Comparison of ENCODE assay signal across 8 cellular contexts in genomic region chr19:13526552-13526951, GRCh38. TPM values are rescaled to one million over a fixed set of nuclear protein-coding genes. Genes with fewer than 3 reads are reported as not detected.
DNase-seq lines count a peak whose midpoint lies in the region; ATAC-seq and TF ChIP-seq lines count a peak whose summit lies in the region.

No MANE protein-coding gene starts in this region.

- H3K27ac ChIP-seq in 22Rv1 (no peak overlapping the region), mammary epithelial cell (ENCODE audit: insufficient read depth, low read depth, low read length) (no peak overlapping the region)
- no peak overlapping the region for H3K27ac ChIP-seq in CD4-positive, alpha-beta T cell (ENCODE audit: low read depth, low read length)

- no peak overlapping the region for H3K4me3 Mint-ChIP-seq in CD4-positive, alpha-beta T cell

- CTCF ChIA-PET in CD4-positive, alpha-beta T cell (lab: Charles Lee): no interaction called here
- CTCF ChIA-PET in mammary epithelial cell (lab: Charles Lee; ENCODE audit: low non-redundant PET): no interaction called here

- BruUV-seq in mammary epithelial cell (replicated peaks; lab: Mats Ljungman, UMichigan): no TSS peak

- intact Hi-C loops in CD4-positive, alpha-beta T cell (cut with DNase I, micrococcal nuclease): no loop called here
- intact Hi-C loops in mammary epithelial cell (cut with micrococcal nuclease) (no loop called here), left colon (cut with DNase I, micrococcal nuclease) (no loop called here)

- dilution Hi-C loops in mammary epithelial cell (cut with HindIII; ENCODE audit: low sequenced_read_pairs): no loop called here

- H4K20me1 ChIP-seq in mammary epithelial cell (ENCODE audit: insufficient read depth, low read length): no peaks in the 10 kb centered on the region

- no peak overlapping the region for H3K9ac ChIP-seq in mammary epithelial cell (ENCODE audit: insufficient read depth, low read length)

- H3K9me3 Mint-ChIP-seq in CD4-positive, alpha-beta T cell: peaks cover 2% of the 10 kb centered on the region

- H3K4me3 ChIP-seq in mammary epithelial cell (replicated peaks in 1 of 3; ENCODE audit: insufficient read depth in 1 of 3, low read depth in 2 of 3, low read length in 3 of 3): no peak overlapping the region

- no peak overlapping the region for H3K27ac Mint-ChIP-seq in CD4-positive, alpha-beta T cell

- H2AFZ ChIP-seq in mammary epithelial cell (ENCODE audit: low read depth, low read length): no peak overlapping the region

- 0% methylated on average over 2 of the region's 2 CpGs for WGBS in mammary epithelial cell (ENCODE audit: low coverage, missing lambda C conversion rate)

- ATAC-seq in CD4-positive, alpha-beta T cell (ENCODE audit: poor library complexity): no peak
- no peak for ATAC-seq in left colon

- H3K9me3 ChIP-seq in CD4-positive, alpha-beta T cell (ENCODE audit: control insufficient read depth, low read length): peaks cover 5% of the 10 kb centered on the region
- no peaks in the 10 kb centered on the region for H3K9me3 ChIP-seq in mammary epithelial cell (replicated peaks; ENCODE audit: insufficient read depth, low read length)

- in situ Hi-C loops in mammary epithelial cell (cut with MboI; ENCODE audit: low sequenced_read_pairs in 2 of 2): no loop called here

- no peaks in the 10 kb centered on the region for H3K4me1 Mint-ChIP-seq in CD4-positive, alpha-beta T cell (ENCODE audit: low read depth)

- peaks cover 34% of the 10 kb centered on the region for H3K27me3 ChIP-seq in CD4-positive, alpha-beta T cell (ENCODE audit: control insufficient read depth, insufficient read depth, low read length)
- H3K27me3 ChIP-seq in mammary epithelial cell (ENCODE audit: insufficient read depth, low read length): no peaks in the 10 kb centered on the region

- DNase-seq in CD4-positive, alpha-beta T cell: no peak
- DNase-seq in M059J (ENCODE audit: low read depth): peak; percentile 59
- peak; percentile 6 for DNase-seq in mammary epithelial cell
- no peak for DNase-seq in left colon
- no peak for DNase-seq in middle frontal gyrus (ENCODE audit: extremely low spot score, low spot score)
- DNase-seq in superior temporal gyrus (ENCODE audit: extremely low spot score): no peak
- no peak for DNase-seq in NCI-H774 (lab: John Stamatoyannopoulos, UW)

- H3K36me3 Mint-ChIP-seq in CD4-positive, alpha-beta T cell (ENCODE audit: low read depth): no peaks in the 10 kb centered on the region

- H3K4me1 ChIP-seq in mammary epithelial cell (ENCODE audit: insufficient read depth, low read length): no peaks in the 10 kb centered on the region

- H3K4me2 ChIP-seq in mammary epithelial cell (ENCODE audit: insufficient read depth, low read depth, low read length): no peak overlapping the region

- H3K79me2 ChIP-seq in mammary epithelial cell (ENCODE audit: insufficient read depth, low read length): no peaks in the 10 kb centered on the region

- POLR2A ChIA-PET in CD4-positive, alpha-beta T cell (lab: Charles Lee): no interaction called here

- H3K36me3 ChIP-seq in mammary epithelial cell (ENCODE audit: insufficient read depth, low read length): no peaks in the 10 kb centered on the region

- peaks cover 75% of the 10 kb centered on the region for H3K27me3 Mint-ChIP-seq in CD4-positive, alpha-beta T cell

- peak; percentile 63 for TF ChIP-seq CTCF in 22Rv1 (IDR thresholded peaks at IDR 0.05)
- peak; percentile 18 for TF ChIP-seq CTCF in CD4-positive, alpha-beta T cell (IDR thresholded peaks at IDR 0.05)
- TF ChIP-seq CTCF in mammary epithelial cell (conservative IDR thresholded peaks at IDR 0.05 in 1 of 2, IDR thresholded peaks at IDR 0.05 in 1 of 2; ENCODE audit: extremely low read depth in 1 of 2, insufficient read depth in 1 of 2, low read depth in 1 of 2, low read length in 2 of 2): peak; percentile 44 to 50

RNA-seq across cellular contexts. Expression of gene CACNA1A, which starts 20.3 kb away (rescaled TPM):
- total RNA-seq in CD4-positive, alpha-beta T cell: under 1 TPM; 0.30 to 0.45 TPM
- total RNA-seq in M059J (2014; rRNA removed; shearing (Covaris generic)): 3.2 and 8.5 TPM in 2 replicates
- total RNA-seq in mammary epithelial cell (under 1 TPM; 0.09 to 0.17 TPM), left colon (1 to 10 TPM; 6.0 to 8.8 TPM)
- polyA plus RNA-seq in mammary epithelial cell: 0.02 TPM
- polyA minus RNA-seq in mammary epithelial cell: not detected

Comparison
In these comparisons a context has a peak if more than half of its experiments do, and no peak if none do; other contexts are left out.
1. DNase-seq: peak in M059J (single experiment) and mammary epithelial cell (single experiment); none in CD4-positive, alpha-beta T cell (0 of 10), left colon (0 of 2), middle frontal gyrus (single experiment), superior temporal gyrus (single experiment) and NCI-H774 (single experiment).
2. Peak in every context shown above with its lines, with median percentiles within 50 percentile points of each other: CTCF ChIP-seq.